1 cellular context compared by ENCODE assay signal in genomic region chr19:17088552-17088951, GRCh38.
TF ChIP-seq lines count a peak whose summit lies in the region.

No MANE protein-coding gene starts in this region.

TF ChIP-seq in WTC11, 78 proteins besides CTCF, POLR2A, EP300 and RAD21 (continued from another document):
- TF ChIP-seq, protein P1, sequence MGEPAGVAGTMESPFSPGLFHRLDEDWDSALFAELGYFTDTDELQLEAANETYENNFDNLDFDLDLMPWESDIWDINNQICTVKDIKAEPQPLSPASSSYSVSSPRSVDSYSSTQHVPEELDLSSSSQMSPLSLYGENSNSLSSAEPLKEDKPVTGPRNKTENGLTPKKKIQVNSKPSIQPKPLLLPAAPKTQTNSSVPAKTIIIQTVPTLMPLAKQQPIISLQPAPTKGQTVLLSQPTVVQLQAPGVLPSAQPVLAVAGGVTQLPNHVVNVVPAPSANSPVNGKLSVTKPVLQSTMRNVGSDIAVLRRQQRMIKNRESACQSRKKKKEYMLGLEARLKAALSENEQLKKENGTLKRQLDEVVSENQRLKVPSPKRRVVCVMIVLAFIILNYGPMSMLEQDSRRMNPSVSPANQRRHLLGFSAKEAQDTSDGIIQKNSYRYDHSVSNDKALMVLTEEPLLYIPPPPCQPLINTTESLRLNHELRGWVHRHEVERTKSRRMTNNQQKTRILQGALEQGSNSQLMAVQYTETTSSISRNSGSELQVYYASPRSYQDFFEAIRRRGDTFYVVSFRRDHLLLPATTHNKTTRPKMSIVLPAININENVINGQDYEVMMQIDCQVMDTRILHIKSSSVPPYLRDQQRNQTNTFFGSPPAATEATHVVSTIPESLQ (CRISPR knock-in tag; IDR thresholded peaks at IDR 0.05) = no peak
- TF ChIP-seq FOXP4 (CRISPR knock-in tag; IDR thresholded peaks at IDR 0.05) = no peak
